ENCODE assay signal across 8 cellular contexts in genomic region chr1:234842726-234843641, GRCh38.
A peak's percentile ranks its signal among the peaks of the same experiment; 100 is the strongest.
DNase-seq lines count a peak whose midpoint lies in the region; ATAC-seq and TF ChIP-seq lines count a peak whose summit lies in the region.

No MANE protein-coding gene starts in this region.

- H3K9me3 ChIP-seq in T-helper 17 cell (ENCODE audit: control insufficient read depth, low read length, poor library complexity, severe bottlenecking) (no peaks in the 10 kb centered on the region), hepatocyte (ENCODE audit: low read depth) (no peaks in the 10 kb centered on the region), tibial artery (no peaks in the 10 kb centered on the region)

- intact Hi-C loops in tibial artery (cut with DNase I; ENCODE audit: low total_unique reads): no loop called here

- no peak overlapping the region for H2AFZ ChIP-seq in hepatocyte

- DNase-seq in T-helper 17 cell: peak; percentile 19 to 45 (median 41)
- DNase-seq in activated naive CD8-positive, alpha-beta T cell treated with anti-CD3 and anti-CD28 coated beads, Interleukin-2, amount 50 U/mL, for 24 hours: peak; percentile 84
- peak; percentile 75 to 84 (median 82) for DNase-seq in stimulated activated CD4-positive, alpha-beta T cell treated with anti-CD3 and anti-CD28 coated beads, Interleukin-12 subunit alpha, Interleukin-12 subunit beta, amount 100 ng/mL, for 48 hours (ENCODE audit: low read depth in 2 of 3, low spot score in 1 of 3)
- DNase-seq in hepatocyte (ENCODE audit: low spot score): no peak
- DNase-seq in globus pallidus (ENCODE audit: low spot score): no peak
- no peak for DNase-seq in tibial artery

- H3K4me2 ChIP-seq in hepatocyte: no peak overlapping the region

- 81% methylated on average over 12 of the region's 12 CpGs for WGBS in hepatocyte (ENCODE audit: low lambda C conversion rate, missing lambda C conversion rate)

- H3K36me3 ChIP-seq in hepatocyte (replicated peaks; ENCODE audit: insufficient read depth, low read depth): no peaks in the 10 kb centered on the region
- no peaks in the 10 kb centered on the region for H3K36me3 ChIP-seq in tibial artery

- H3K4me3 ChIP-seq in hepatocyte (no peak overlapping the region), tibial artery (no peak overlapping the region)

- no peaks in the 10 kb centered on the region for H3K9me3 Mint-ChIP-seq in activated naive CD8-positive, alpha-beta T cell treated with anti-CD3 and anti-CD28 coated beads, Interleukin-2, amount 50 U/mL, for 24 hours

- no peaks in the 10 kb centered on the region for H3K79me2 ChIP-seq in hepatocyte

- no peaks in the 10 kb centered on the region for H3K27me3 Mint-ChIP-seq in T-helper 17 cell
- no peaks in the 10 kb centered on the region for H3K27me3 Mint-ChIP-seq in activated naive CD8-positive, alpha-beta T cell treated with anti-CD3 and anti-CD28 coated beads, Interleukin-2, amount 50 U/mL, for 24 hours

- no peaks in the 10 kb centered on the region for H3K4me1 ChIP-seq in hepatocyte (ENCODE audit: insufficient read depth)
- H3K4me1 ChIP-seq in tibial artery: peaks cover 0 to 4% (median 0%) of the 10 kb centered on the region in 4 donors

- no peaks in the 10 kb centered on the region for H3K27me3 ChIP-seq in hepatocyte
- no peaks in the 10 kb centered on the region for H3K27me3 ChIP-seq in tibial artery

- H4K20me1 ChIP-seq in hepatocyte (ENCODE audit: insufficient read depth, poor library complexity, severe bottlenecking): no peaks in the 10 kb centered on the region

- H3K9me2 ChIP-seq in hepatocyte (replicated peaks; ENCODE audit: insufficient read depth): no peaks in the 10 kb centered on the region

- peaks cover 43% of the 10 kb centered on the region for H3K4me1 Mint-ChIP-seq in T-helper 17 cell
- peaks cover 83% of the 10 kb centered on the region for H3K4me1 Mint-ChIP-seq in activated naive CD8-positive, alpha-beta T cell treated with anti-CD3 and anti-CD28 coated beads, Interleukin-2, amount 50 U/mL, for 24 hours

- H3K36me3 Mint-ChIP-seq in T-helper 17 cell (ENCODE audit: low read depth): no peaks in the 10 kb centered on the region
- H3K36me3 Mint-ChIP-seq in activated naive CD8-positive, alpha-beta T cell treated with anti-CD3 and anti-CD28 coated beads, Interleukin-2, amount 50 U/mL, for 24 hours (ENCODE audit: low read depth): peaks cover 2% of the 10 kb centered on the region

- TF ChIP-seq CTCF in hepatocyte (IDR thresholded peaks at IDR 0.05; ENCODE audit: poor library complexity) (no peak), tibial artery (IDR thresholded peaks at IDR 0.05) (no peak)

- H3K27ac Mint-ChIP-seq in T-helper 17 cell: peak overlapping the region; percentile 85
- peak overlapping the region; percentile 97 for H3K27ac Mint-ChIP-seq in activated naive CD8-positive, alpha-beta T cell treated with anti-CD3 and anti-CD28 coated beads, Interleukin-2, amount 50 U/mL, for 24 hours

- peak overlapping the region; percentile 77 for H3K4me3 Mint-ChIP-seq in T-helper 17 cell
- H3K4me3 Mint-ChIP-seq in activated naive CD8-positive, alpha-beta T cell treated with anti-CD3 and anti-CD28 coated beads, Interleukin-2, amount 50 U/mL, for 24 hours: peak overlapping the region; percentile 61

- ATAC-seq in GM18508 (IDR thresholded peaks at IDR 0.05; ENCODE audit: insufficient read depth, unreplicated experiment): peak; percentile 70
- ATAC-seq in HG02642 (IDR thresholded peaks at IDR 0.05; ENCODE audit: poor library complexity, unreplicated experiment): peak; percentile 79
- ATAC-seq in T-helper 17 cell: peak; percentile 49
- ATAC-seq in activated naive CD8-positive, alpha-beta T cell treated with anti-CD3 and anti-CD28 coated beads, Interleukin-2, amount 50 U/mL, for 24 hours: peak; percentile 92

- H3K27ac ChIP-seq in hepatocyte (no peak overlapping the region), tibial artery (no peak overlapping the region)

Comparison
In these comparisons a context has a peak if more than half of its experiments do, and no peak if none do; other contexts are left out.
1. DNase-seq: peak in T-helper 17 cell (3 of 3), activated naive CD8-positive, alpha-beta T cell treated with anti-CD3 and anti-CD28 coated beads, Interleukin-2, amount 50 U/mL, for 24 hours (single experiment) and stimulated activated CD4-positive, alpha-beta T cell treated with anti-CD3 and anti-CD28 coated beads, Interleukin-12 subunit alpha, Interleukin-12 subunit beta, amount 100 ng/mL, for 48 hours (3 of 3); none in hepatocyte (single experiment), globus pallidus (single experiment) and tibial artery (0 of 2).
2. Peak in every context shown above with its lines, with median percentiles within 50 percentile points of each other: ATAC-seq.